In the genomic region with DNA sequence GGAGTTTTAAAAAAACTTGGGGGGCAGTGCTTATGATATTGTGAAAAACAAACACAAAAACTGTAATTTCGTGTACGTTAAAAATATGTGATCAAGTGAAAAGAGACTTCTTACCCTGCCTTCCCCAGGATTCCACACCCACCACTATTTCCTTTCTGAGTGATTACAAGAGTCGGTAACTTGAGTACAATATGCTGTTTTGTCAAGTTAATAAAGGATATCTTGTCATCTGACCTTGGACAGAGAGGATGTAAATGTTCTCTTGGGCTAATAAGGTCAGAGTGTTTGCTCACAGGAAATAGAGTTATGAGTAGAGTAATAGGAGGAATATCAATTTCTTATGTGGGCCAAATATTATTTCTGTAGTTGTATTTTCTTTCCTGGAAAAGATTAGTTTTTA, we compare ENCODE assay signal across 14 cellular contexts.
DNase-seq lines count a peak whose midpoint lies in the region; ATAC-seq and TF ChIP-seq lines count a peak whose summit lies in the region.
"Had no signal": no experiment of that assay in that cellular context is flagged by ENCODE, and none has a peak within 500 bp of the region (broad histone marks: within the 10 kb centered on the region; RNA-seq: fewer than 3 reads in every experiment).

No MANE protein-coding gene starts in this region.

- H3K27me3 Mint-ChIP-seq in naive thymus-derived CD8-positive, alpha-beta T cell, result peaks cover 7 to 23% (median 15%) of the 10 kb centered on the region in 5 donors

- H3K27ac Mint-ChIP-seq in naive thymus-derived CD8-positive, alpha-beta T cell, result no peak overlapping the region
- H3K27ac Mint-ChIP-seq: T-helper 1 cell treated with Interleukin-12 subunit alpha and Interleukin-12 subunit beta and Interleukin-4 antibody, amounts not matched to agents 30 μg/mL and 1 μg/mL, for 36 hours had no signal

- no peaks in the 10 kb centered on the region for H3K36me3 Mint-ChIP-seq in naive thymus-derived CD8-positive, alpha-beta T cell

- DNase-seq in PC-9 (no peak), brain microvascular endothelial cell (peak; percentile 31), left lobe of liver (ENCODE audit: low spot score) (no peak), SK-N-DZ (ENCODE audit: low spot score) (no peak)
- no peak for DNase-seq in naive thymus-derived CD8-positive, alpha-beta T cell
- DNase-seq in central memory CD4-positive, alpha-beta T cell, result no peak
- DNase-seq: activated CD4-positive, alpha-beta T cell treated with anti-CD3 and anti-CD28 coated beads for 4 hours; DMS79 treated with DMSO at 0.1 percent for 48 hours; MV-4-11; NCI-H446; PC-3 had no signal

- no peaks in the 10 kb centered on the region for H3K79me2 ChIP-seq in PC-9 (ENCODE audit: low read depth)

- H3K36me3 ChIP-seq in PC-9 (ENCODE audit: low read depth) (no peaks in the 10 kb centered on the region), brain microvascular endothelial cell (replicated peaks) (no peaks in the 10 kb centered on the region), skeletal muscle satellite cell (ENCODE audit: insufficient read depth, low read length) (no peaks in the 10 kb centered on the region)

- TF ChIP-seq CTCF in PC-9 (conservative IDR thresholded peaks at IDR 0.05) (no peak), brain microvascular endothelial cell (IDR thresholded peaks at IDR 0.05; ENCODE audit: low read depth, low read length, missing control alignments) (no peak)

- H3K9me3 ChIP-seq in PC-9 (ENCODE audit: insufficient read depth, low read depth) (no peaks in the 10 kb centered on the region), skeletal muscle satellite cell (replicated peaks; ENCODE audit: low read length) (no peaks in the 10 kb centered on the region)

- H3K27ac ChIP-seq in PC-9, result peak overlapping the region; percentile 54
- peak overlapping the region; percentile 56 for H3K27ac ChIP-seq in brain microvascular endothelial cell

- peaks cover 23% of the 10 kb centered on the region; the same call in 1 of the 2 replicates for H3F3A ChIP-seq in PC-9 (ENCODE audit: insufficient read depth, low read depth)

- ATAC-seq in left lobe of liver (peak; percentile 14), HG03565 (IDR thresholded peaks at IDR 0.05; ENCODE audit: unreplicated experiment) (no peak)
- no peak for ATAC-seq in naive thymus-derived CD8-positive, alpha-beta T cell
- ATAC-seq: PC-3 had no signal

- in situ Hi-C loops in brain microvascular endothelial cell (cut with HindIII; ENCODE audit: low pct_ligation_motif_present, low sequenced_read_pairs), result no loop called here

- no peaks in the 10 kb centered on the region for H3K27me3 ChIP-seq in PC-9 (ENCODE audit: insufficient read depth, low read depth)
- H3K27me3 ChIP-seq in brain microvascular endothelial cell (replicated peaks), result no peaks in the 10 kb centered on the region
- H3K27me3 ChIP-seq in skeletal muscle satellite cell (ENCODE audit: control insufficient read depth, insufficient read depth, low read length), result peaks cover 5% of the 10 kb centered on the region

- H3K4me3 Mint-ChIP-seq in naive thymus-derived CD8-positive, alpha-beta T cell, result no peak overlapping the region
- H3K4me3 Mint-ChIP-seq: T-helper 1 cell treated with Interleukin-12 subunit alpha and Interleukin-12 subunit beta and Interleukin-4 antibody, amounts not matched to agents 30 μg/mL and 1 μg/mL, for 36 hours had no signal

- H3K9me2 ChIP-seq in PC-9 (ENCODE audit: insufficient read depth), result no peaks in the 10 kb centered on the region

- CTCF ChIA-PET in PC-9 (lab: Charles Lee), result no interaction called here

- peak overlapping the region; percentile 28 for H3K9ac ChIP-seq in skeletal muscle satellite cell (ENCODE audit: low read depth, low read length)

- POLR2A ChIA-PET in PC-9 (lab: Charles Lee; ENCODE audit: unreplicated experiment), result interaction anchor here (0.5 to 1.0 kb wide), 3 partner anchors 10 to 330 kb away, joined by 3 to 4 read pairs (median 3); no protein-coding TSS in a partner anchor
- POLR2A ChIA-PET in naive thymus-derived CD8-positive, alpha-beta T cell (lab: Charles Lee), result no interaction called here

- no peaks in the 10 kb centered on the region for H3K9me3 Mint-ChIP-seq in naive thymus-derived CD8-positive, alpha-beta T cell
- H3K9me3 Mint-ChIP-seq: T-helper 1 cell treated with Interleukin-12 subunit alpha and Interleukin-12 subunit beta and Interleukin-4 antibody, amounts not matched to agents 30 μg/mL and 1 μg/mL, for 36 hours had no signal

- no TSS peak for BruUV-seq in PC-9 (replicated peaks; lab: Mats Ljungman, UMichigan)

- H2AFZ ChIP-seq in PC-9, result no peak overlapping the region

- H3K4me3 ChIP-seq in PC-9, result no peak overlapping the region; the same call in 1 of the 2 replicates
- H3K4me3 ChIP-seq in brain microvascular endothelial cell (ENCODE audit: low read depth, low read length), result no peak overlapping the region
- H3K4me3 ChIP-seq in skeletal muscle satellite cell (ENCODE audit: low read length), result no peak overlapping the region

- H3K4me2 ChIP-seq in PC-9, result peak overlapping the region; percentile 61
- H3K4me2 ChIP-seq in skeletal muscle satellite cell (ENCODE audit: low read length), result peak overlapping the region; percentile 49

- intact Hi-C loops in PC-9 (cut with micrococcal nuclease; ENCODE audit: unreplicated experiment), result no loop called here

- no peaks in the 10 kb centered on the region for H4K20me1 ChIP-seq in PC-9 (ENCODE audit: insufficient read depth)

- H3K4me1 Mint-ChIP-seq in naive thymus-derived CD8-positive, alpha-beta T cell, result peaks cover 0 to 7% (median 2%) of the 10 kb centered on the region in 4 donors

- peaks cover 67% of the 10 kb centered on the region for H3K4me1 ChIP-seq in PC-9 (replicated peaks; ENCODE audit: insufficient read depth)
- peaks cover 26% of the 10 kb centered on the region for H3K4me1 ChIP-seq in skeletal muscle satellite cell (ENCODE audit: control insufficient read depth, insufficient read depth, low read length)
